Comparison of ENCODE assay signal across 22 cellular contexts in the genomic region with DNA sequence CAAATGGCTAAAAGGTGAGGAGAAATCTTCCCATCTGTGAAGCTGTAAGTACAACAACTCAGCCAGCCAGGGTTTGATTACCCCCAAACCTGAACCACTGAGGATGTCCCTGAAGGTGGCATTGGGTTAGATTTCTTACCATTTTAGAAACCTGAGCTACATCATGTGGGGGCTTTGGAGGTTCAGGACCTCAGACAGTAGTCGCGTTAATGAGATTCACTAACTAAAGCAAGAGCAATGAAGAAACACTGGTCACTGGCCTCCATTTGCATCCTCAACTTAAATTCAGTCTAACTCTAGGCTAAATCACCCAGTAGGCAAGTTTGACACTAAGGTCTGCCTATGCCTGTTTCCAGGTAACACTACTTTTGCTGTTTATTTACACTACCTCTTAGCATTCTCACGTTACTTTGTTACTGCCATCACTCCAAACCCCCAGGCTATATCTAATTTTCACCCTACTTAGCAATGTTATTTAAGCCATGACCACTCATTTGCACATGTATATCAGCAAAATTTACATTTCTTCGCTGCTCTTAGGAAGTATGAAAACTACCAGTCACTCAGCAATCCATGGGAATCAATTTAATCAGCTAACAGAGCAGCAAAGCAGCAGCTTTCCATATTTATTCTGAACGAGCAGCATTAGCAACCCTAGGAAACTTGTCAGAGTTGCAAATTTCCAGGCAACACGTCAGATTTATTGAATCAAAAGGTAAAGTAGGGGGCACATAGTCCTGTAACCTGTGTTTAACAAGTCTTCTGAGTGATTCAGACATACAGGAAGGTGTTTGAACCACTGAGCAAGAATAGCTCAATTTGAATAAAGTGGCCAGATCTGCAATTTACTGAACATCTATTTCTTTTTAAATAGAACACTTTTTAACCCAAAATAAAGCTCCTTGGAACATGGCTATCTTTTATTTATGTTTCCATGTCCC.
DNase-seq lines count a peak whose midpoint lies in the region; ATAC-seq and TF ChIP-seq lines count a peak whose summit lies in the region.
"Had no signal": no experiment of that assay in that cellular context is flagged by ENCODE, and none has a peak within 500 bp of the region (broad histone marks: within the 10 kb centered on the region; RNA-seq: fewer than 3 reads in every experiment).

No MANE protein-coding gene starts in this region.

- peaks cover 17% of the 10 kb centered on the region for H3K9me3 ChIP-seq in endodermal cell (ENCODE audit: control insufficient read depth, low read length)
- H3K9me3 ChIP-seq: Caco-2 had no signal

- H3K23ac ChIP-seq in mesendoderm (ENCODE audit: low read length) = no peak overlapping the region

- no peak overlapping the region for H3K27ac ChIP-seq in GM23338 (ENCODE audit: low read depth)
- H3K27ac ChIP-seq in endodermal cell (ENCODE audit: low read depth, low read length) = no peak overlapping the region
- peak overlapping the region; percentile 9 for H3K27ac ChIP-seq in mesendoderm (ENCODE audit: low read depth, low read length)

- H3K4me1 ChIP-seq in GM23338 (ENCODE audit: insufficient read depth) = peaks cover 14% of the 10 kb centered on the region
- H3K4me1 ChIP-seq in endodermal cell (ENCODE audit: control insufficient read depth, insufficient read depth, low read length) = peaks cover 4% of the 10 kb centered on the region
- H3K4me1 ChIP-seq in mesendoderm (ENCODE audit: control insufficient read depth, low read depth, low read length) = peaks cover 6% of the 10 kb centered on the region
- H3K4me1 ChIP-seq: Caco-2 had no signal

- H3K18ac ChIP-seq in mesendoderm (ENCODE audit: low read length) = no peak overlapping the region

- TF ChIP-seq CTCF in GM23338 (conservative IDR thresholded peaks at IDR 0.05; ENCODE audit: low read depth in 2 of 2) (no peak), endodermal cell (conservative IDR thresholded peaks at IDR 0.05) (no peak)
- TF ChIP-seq CTCF in activated CD8-positive, alpha-beta T cell treated with anti-CD3 and anti-CD28 coated beads for 36 hours (IDR thresholded peaks at IDR 0.05) = no peak

- no peak overlapping the region for H2AK5ac ChIP-seq in mesendoderm (ENCODE audit: low read length)

- no peaks in the 10 kb centered on the region for H3K79me2 ChIP-seq in GM23338 (replicated peaks; ENCODE audit: insufficient read depth)
- H3K79me2 ChIP-seq in mesendoderm (ENCODE audit: control insufficient read depth, insufficient read depth, low read length) = no peaks in the 10 kb centered on the region

- H3K9me2 ChIP-seq in GM23338 (ENCODE audit: insufficient read depth) = peaks cover 6% of the 10 kb centered on the region; the same call in 1 of the 2 replicates

- H3K36me3 ChIP-seq in GM23338 (ENCODE audit: insufficient read depth) (no peaks in the 10 kb centered on the region), endodermal cell (ENCODE audit: control insufficient read depth, insufficient read depth, low read length) (no peaks in the 10 kb centered on the region), mesendoderm (ENCODE audit: control insufficient read depth, insufficient read depth, low read length) (no peaks in the 10 kb centered on the region)

- POLR2A ChIA-PET in activated CD8-positive, alpha-beta T cell treated with anti-CD3 and anti-CD28 coated beads for 36 hours (lab: Charles Lee) = no interaction called here

- intact Hi-C loops in activated CD8-positive, alpha-beta T cell treated with anti-CD3 and anti-CD28 coated beads for 36 hours (cut with micrococcal nuclease) = no loop called here

- no peak overlapping the region for H2BK120ac ChIP-seq in mesendoderm (ENCODE audit: low read depth, low read length)

- H3K79me1 ChIP-seq in mesendoderm (ENCODE audit: low read length) = no peaks in the 10 kb centered on the region

- H3K4me3 ChIP-seq in GM23338 (no peak overlapping the region), endodermal cell (ENCODE audit: low read length) (peak overlapping the region; percentile 31), mesendoderm (ENCODE audit: low read length) (no peak overlapping the region)

- H3K9ac ChIP-seq in endodermal cell (ENCODE audit: extremely low read depth, low read length, poor library complexity, severe bottlenecking) (no peak overlapping the region), mesendoderm (ENCODE audit: low read length) (no peak overlapping the region)

- H4K20me1 ChIP-seq in GM23338 (replicated peaks; ENCODE audit: insufficient read depth) = no peaks in the 10 kb centered on the region

- H3K4ac ChIP-seq in mesendoderm (ENCODE audit: low read depth, low read length) = no peak overlapping the region

- 38 to 57% methylated on average over 6 of the region's 6 CpGs for WGBS in endodermal cell (ENCODE audit: insufficient coverage in 1 of 2, insufficient read length in 1 of 2), 2 experiments
- no CpG with 5 or more reads among the region's 6 CpGs for WGBS in mesendoderm (ENCODE audit: extremely low coverage, insufficient coverage, low lambda C conversion rate)

- H3K4me3 Mint-ChIP-seq in GM23338 = no peak overlapping the region
- H3K4me3 Mint-ChIP-seq in endodermal cell = no peak overlapping the region
- no peak overlapping the region for H3K4me3 Mint-ChIP-seq in T-helper 2 cell treated with Interferon-gamma antibody and Interleukin-4, amounts not matched to agents 5 μg/mL and 100 μg/mL, for 36 hours
- no peak overlapping the region for H3K4me3 Mint-ChIP-seq in activated CD8-positive, alpha-beta T cell treated with anti-CD3 and anti-CD28 coated beads for 36 hours
- H3K4me3 Mint-ChIP-seq: CD4-positive, alpha-beta memory T cell; H9; HFFc6 had no signal

- ATAC-seq in GM23338 = peak; percentile 45
- ATAC-seq in activated CD8-positive, alpha-beta T cell treated with anti-CD3 and anti-CD28 coated beads for 36 hours = no peak
- ATAC-seq: PC-3, SK-N-SH treated with all-trans-retinoic acid at 6 μM for 48 hours had no signal

- CTCF ChIA-PET in activated CD8-positive, alpha-beta T cell treated with anti-CD3 and anti-CD28 coated beads for 36 hours (lab: Charles Lee) = no interaction called here

- H3K4me2 ChIP-seq in GM23338 (peak overlapping the region; percentile 42; the same call in 1 of the 2 replicates), mesendoderm (ENCODE audit: low read length) (no peak overlapping the region)

- DNase-seq in GM23338 (ENCODE audit: low spot score) = peak; percentile 12
- peak; percentile 31 for DNase-seq in NCI-H1048 (lab: John Stamatoyannopoulos, UW)
- DNase-seq in endodermal cell = peak; percentile 53
- peak; percentile 86 for DNase-seq in mesendoderm
- no peak for DNase-seq in T-helper 2 cell treated with Interferon-gamma antibody and Interleukin-4, amounts not matched to agents 5 μg/mL and 100 μg/mL, for 36 hours (ENCODE audit: low spot score)
- DNase-seq in activated CD8-positive, alpha-beta T cell treated with anti-CD3 and anti-CD28 coated beads for 36 hours = no peak
- no peak for DNase-seq in NCI-H1436 treated with DMSO at 0.1 percent for 48 hours (lab: John Stamatoyannopoulos, UW)
- DNase-seq: C1 segment of cervical spinal cord; Caco-2; CD4-positive, alpha-beta memory T cell; DMS79 treated with DMSO at 0.1 percent for 48 hours; H9; HFFc6; KBM-7; MV-4-11; NCI-H1105 treated with DMSO at 0.1 percent for 48 hours; NCI-H1694; NCI-H2081; NCI-H2227 treated with DMSO at 0.1 percent for 48 hours; NCI-H774; PC-3 had no signal

- H3K27me3 Mint-ChIP-seq in GM23338 (ENCODE audit: insufficient read depth, low read depth, poor library complexity) (no peaks in the 10 kb centered on the region), endodermal cell (ENCODE audit: insufficient read depth) (no peaks in the 10 kb centered on the region)
- no peaks in the 10 kb centered on the region for H3K27me3 Mint-ChIP-seq in T-helper 2 cell treated with Interferon-gamma antibody and Interleukin-4, amounts not matched to agents 5 μg/mL and 100 μg/mL, for 36 hours (ENCODE audit: low read depth)
- H3K27me3 Mint-ChIP-seq in activated CD8-positive, alpha-beta T cell treated with anti-CD3 and anti-CD28 coated beads for 36 hours = no peaks in the 10 kb centered on the region
- H3K27me3 Mint-ChIP-seq: CD4-positive, alpha-beta memory T cell had no signal

- H3K9me3 Mint-ChIP-seq in GM23338 (peaks cover 18% of the 10 kb centered on the region), endodermal cell (peaks cover 39% of the 10 kb centered on the region)
- H3K9me3 Mint-ChIP-seq in T-helper 2 cell treated with Interferon-gamma antibody and Interleukin-4, amounts not matched to agents 5 μg/mL and 100 μg/mL, for 36 hours = peaks cover 22% of the 10 kb centered on the region
- H3K9me3 Mint-ChIP-seq in activated CD8-positive, alpha-beta T cell treated with anti-CD3 and anti-CD28 coated beads for 36 hours = peaks cover 11% of the 10 kb centered on the region

- no peak overlapping the region for H4K5ac ChIP-seq in mesendoderm (ENCODE audit: low read length)

- peaks cover 10% of the 10 kb centered on the region for H3K4me1 Mint-ChIP-seq in GM23338
- peaks cover 15% of the 10 kb centered on the region for H3K4me1 Mint-ChIP-seq in endodermal cell
- H3K4me1 Mint-ChIP-seq in T-helper 2 cell treated with Interferon-gamma antibody and Interleukin-4, amounts not matched to agents 5 μg/mL and 100 μg/mL, for 36 hours (ENCODE audit: low read depth) = no peaks in the 10 kb centered on the region
- no peaks in the 10 kb centered on the region for H3K4me1 Mint-ChIP-seq in activated CD8-positive, alpha-beta T cell treated with anti-CD3 and anti-CD28 coated beads for 36 hours (ENCODE audit: low read depth)
- H3K4me1 Mint-ChIP-seq: CD4-positive, alpha-beta memory T cell had no signal

- H2BK5ac ChIP-seq in mesendoderm (ENCODE audit: low read length) = peak overlapping the region; percentile 62

- H2BK15ac ChIP-seq in mesendoderm (replicated peaks; ENCODE audit: low read depth) = no peak overlapping the region

- H3K36me3 Mint-ChIP-seq in GM23338 (ENCODE audit: low read depth) (peaks cover 11% of the 10 kb centered on the region; the same call in 2 of the 3 replicates), endodermal cell (ENCODE audit: low read depth) (peaks cover 18% of the 10 kb centered on the region)
- H3K36me3 Mint-ChIP-seq in T-helper 2 cell treated with Interferon-gamma antibody and Interleukin-4, amounts not matched to agents 5 μg/mL and 100 μg/mL, for 36 hours (ENCODE audit: low read depth) = no peaks in the 10 kb centered on the region
- no peaks in the 10 kb centered on the region for H3K36me3 Mint-ChIP-seq in activated CD8-positive, alpha-beta T cell treated with anti-CD3 and anti-CD28 coated beads for 36 hours (ENCODE audit: low read depth)
- H3K36me3 Mint-ChIP-seq: CD4-positive, alpha-beta memory T cell had no signal

- H2AFZ ChIP-seq in GM23338 = no peak overlapping the region

- H3F3A ChIP-seq in GM23338 (replicated peaks; ENCODE audit: low read depth) = no peaks in the 10 kb centered on the region

- H3K27ac Mint-ChIP-seq in GM23338 (0 out of 2 replicates have a peak overlapping the region, but pooled peaks have one; percentile 26), endodermal cell (peak overlapping the region; percentile 69)
- H3K27ac Mint-ChIP-seq in T-helper 2 cell treated with Interferon-gamma antibody and Interleukin-4, amounts not matched to agents 5 μg/mL and 100 μg/mL, for 36 hours = no peak overlapping the region
- H3K27ac Mint-ChIP-seq in activated CD8-positive, alpha-beta T cell treated with anti-CD3 and anti-CD28 coated beads for 36 hours = no peak overlapping the region
- H3K27ac Mint-ChIP-seq: CD4-positive, alpha-beta memory T cell; HFFc6 had no signal

- H3K56ac ChIP-seq in mesendoderm (ENCODE audit: low read length) = peak overlapping the region; percentile 65

- H3K27me3 ChIP-seq in GM23338 (ENCODE audit: insufficient read depth) (no peaks in the 10 kb centered on the region), endodermal cell (ENCODE audit: control insufficient read depth, insufficient read depth, low read length, poor library complexity, severe bottlenecking) (no peaks in the 10 kb centered on the region), mesendoderm (ENCODE audit: insufficient read depth, low read length, poor library complexity) (no peaks in the 10 kb centered on the region)

- H4K8ac ChIP-seq in mesendoderm (ENCODE audit: low read depth, low read length) = no peak overlapping the region

Comparison
In these comparisons a context has a peak if more than half of its experiments do, and no peak if none do; other contexts are left out.
1. DNase-seq: peak in GM23338 (single experiment), NCI-H1048 (single experiment), endodermal cell (single experiment) and mesendoderm (single experiment); none in T-helper 2 cell treated with Interferon-gamma antibody and Interleukin-4, amounts not matched to agents 5 μg/mL and 100 μg/mL, for 36 hours (single experiment), activated CD8-positive, alpha-beta T cell treated with anti-CD3 and anti-CD28 coated beads for 36 hours (single experiment) and NCI-H1436 treated with DMSO at 0.1 percent for 48 hours (single experiment).
2. H3K27ac Mint-ChIP-seq: peak in GM23338 (single experiment) and endodermal cell (single experiment); none in T-helper 2 cell treated with Interferon-gamma antibody and Interleukin-4, amounts not matched to agents 5 μg/mL and 100 μg/mL, for 36 hours (single experiment) and activated CD8-positive, alpha-beta T cell treated with anti-CD3 and anti-CD28 coated beads for 36 hours (single experiment).